ENCODE assay signal across 19 cellular contexts in the genomic region with DNA sequence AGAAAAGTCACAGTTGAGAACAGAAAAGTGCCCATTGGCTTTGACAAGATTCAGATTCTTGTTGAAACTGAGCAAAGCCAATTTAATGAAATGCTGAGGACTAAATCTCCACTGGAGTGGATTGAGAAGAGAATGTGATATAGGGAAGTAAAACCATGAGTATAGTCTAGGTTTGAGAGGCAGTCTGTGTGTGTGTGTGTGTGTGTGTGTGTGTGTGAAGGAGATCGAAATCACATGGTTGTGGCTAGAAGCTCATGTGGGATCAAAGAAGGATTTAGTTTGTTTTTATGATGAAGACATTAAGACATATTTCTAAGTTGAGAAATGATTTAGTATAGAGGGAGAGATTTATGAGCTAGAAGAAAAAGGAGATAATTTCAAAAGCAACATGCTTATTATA.
"Had no signal": no experiment of that assay in that cellular context is flagged by ENCODE, and none has a peak within 500 bp of the region (broad histone marks: within the 10 kb centered on the region; RNA-seq: fewer than 3 reads in every experiment).

No MANE protein-coding gene starts in this region.

- H3K4me1 ChIP-seq: gastroesophageal sphincter, heart left ventricle, left ventricle myocardium inferior, sigmoid colon, tibial nerve, vagina had no signal

- H3K4me3 Mint-ChIP-seq: activated CD4-positive, alpha-beta T cell treated with anti-CD3 and anti-CD28 coated beads for 36 hours; stimulated activated naive CD8-positive, alpha-beta T cell treated with anti-CD3 and anti-CD28 coated beads, Interleukin-15, Interleukin-2, amounts not matched to agents 100 ng/mL and 50 ng/mL, for 24 hours had no signal

- H3K9me3 Mint-ChIP-seq: activated naive CD4-positive, alpha-beta T cell treated with anti-CD3 and anti-CD28 coated beads, Interleukin-2, amount 50 U/mL, for 72 hours; stimulated activated naive CD8-positive, alpha-beta T cell treated with anti-CD3 and anti-CD28 coated beads, Interleukin-15, Interleukin-2, amounts not matched to agents 100 ng/mL and 50 ng/mL, for 24 hours had no signal

- H3K4me3 ChIP-seq: gastroesophageal sphincter, heart left ventricle, left ventricle myocardium inferior, sigmoid colon, tibial nerve, vagina had no signal

- DNase-seq: activated CD4-positive, alpha-beta T cell treated with anti-CD3 and anti-CD28 coated beads for 36 hours; activated CD4-positive, alpha-beta T cell treated with anti-CD3 and anti-CD28 coated beads, Interleukin-2, amount 50 U/mL, for 48 hours; activated gamma-delta T cell treated with Interleukin-2 at 50 U/mL for 16 hours; amniotic stem cell; effector CD4-positive, alpha-beta T cell; heart left ventricle; kidney glomerular epithelial cell; left ventricle myocardium inferior; mammary epithelial cell; occipital lobe; posterior cingulate gyrus; sigmoid colon; stimulated activated CD8-positive, alpha-beta memory T cell treated with anti-CD3 and anti-CD28 coated beads, Interleukin-4, amount 100 ng/mL, for 48 hours; T1000 had no signal

- H3K9me3 ChIP-seq: gastroesophageal sphincter, heart left ventricle, left ventricle myocardium inferior, sigmoid colon, tibial nerve, vagina had no signal

- H3K27ac ChIP-seq: gastroesophageal sphincter, heart left ventricle, left ventricle myocardium inferior, sigmoid colon, tibial nerve, vagina had no signal

- H3K36me3 Mint-ChIP-seq: activated naive CD4-positive, alpha-beta T cell treated with anti-CD3 and anti-CD28 coated beads, Interleukin-2, amount 50 U/mL, for 72 hours had no signal

- H3K36me3 ChIP-seq: gastroesophageal sphincter, heart left ventricle, left ventricle myocardium inferior, sigmoid colon, tibial nerve, vagina had no signal

- H3K27me3 ChIP-seq: sigmoid colon, tibial nerve, vagina had no signal

- ATAC-seq: activated CD4-positive, alpha-beta T cell treated with anti-CD3 and anti-CD28 coated beads for 36 hours; activated naive CD4-positive, alpha-beta T cell treated with anti-CD3 and anti-CD28 coated beads, Interleukin-2, amount 50 U/mL, for 72 hours; gastroesophageal sphincter; heart left ventricle had no signal

- H3K4me1 Mint-ChIP-seq: activated CD4-positive, alpha-beta T cell treated with anti-CD3 and anti-CD28 coated beads for 36 hours had no signal

- H3K27ac Mint-ChIP-seq: activated CD4-positive, alpha-beta T cell treated with anti-CD3 and anti-CD28 coated beads for 36 hours; activated naive CD4-positive, alpha-beta T cell treated with anti-CD3 and anti-CD28 coated beads, Interleukin-2, amount 50 U/mL, for 72 hours; stimulated activated naive CD8-positive, alpha-beta T cell treated with anti-CD3 and anti-CD28 coated beads, Interleukin-15, Interleukin-2, amounts not matched to agents 100 ng/mL and 50 ng/mL, for 24 hours had no signal
